8 cellular contexts compared by ENCODE assay signal in genomic region chr12:19129486-19130223, GRCh38. TPM values are rescaled to one million over a fixed set of nuclear protein-coding genes. Genes with fewer than 3 reads are reported as not detected.
DNase-seq lines count a peak whose midpoint lies in the region; ATAC-seq lines count a peak whose summit lies in the region.

PLEKHA5 (plus strand) TSS chr12:19129733; CDS start chr12:19129800, 67 bp downstream.

- H3K36me3 Mint-ChIP-seq in activated T-helper 2 cell treated with anti-CD3 and anti-CD28 coated beads, Interferon-gamma antibody, Interleukin-2, Interleukin-4, amounts not matched to agents 10 μg/mL and 5 μg/mL and 100 μg/mL, durations not matched to agents 14 hours and 24 hours and 36 hours (ENCODE audit: low read depth): no peaks in the 10 kb centered on the region

- H3K27ac ChIP-seq in substantia nigra (ENCODE audit: low read depth, low read length, poor library complexity, severe bottlenecking): peak within 1 kb of the TSS; percentile 85

- peak; percentile 56 for ATAC-seq in HG02798 (IDR thresholded peaks at IDR 0.05; ENCODE audit: poor library complexity, unreplicated experiment)

- intact Hi-C loops in activated T-helper 2 cell treated with anti-CD3 and anti-CD28 coated beads, Interferon-gamma antibody, Interleukin-2, Interleukin-4, amounts not matched to agents 10 μg/mL and 5 μg/mL and 100 μg/mL, durations not matched to agents 14 hours and 24 hours and 36 hours (cut with micrococcal nuclease): no loop called here

- DNase-seq in DMS53 (lab: John Stamatoyannopoulos, UW) (peak; percentile 98), NCI-H82 treated with DMSO at 0.1 percent for 48 hours (lab: John Stamatoyannopoulos, UW; ENCODE audit: unreplicated experiment) (peak; percentile 56), fibroblast of peridontal ligament (ENCODE audit: extremely low read depth) (peak; percentile 52), myocyte (ENCODE audit: low read depth) (peak; percentile 78), substantia nigra (lab: John Stamatoyannopoulos, UW) (peak in 45 of 49 donors; percentile 9 to 79 (median 49)), KG1 (lab: John Stamatoyannopoulos, UW) (no peak)
- DNase-seq in activated T-helper 2 cell treated with anti-CD3 and anti-CD28 coated beads, Interferon-gamma antibody, Interleukin-2, Interleukin-4, amounts not matched to agents 10 μg/mL and 5 μg/mL and 100 μg/mL, durations not matched to agents 14 hours and 24 hours and 36 hours (ENCODE audit: low spot score): peak; percentile 13

- H3K4me1 Mint-ChIP-seq in activated T-helper 2 cell treated with anti-CD3 and anti-CD28 coated beads, Interferon-gamma antibody, Interleukin-2, Interleukin-4, amounts not matched to agents 10 μg/mL and 5 μg/mL and 100 μg/mL, durations not matched to agents 14 hours and 24 hours and 36 hours (ENCODE audit: low read depth): peaks cover 15% of the 10 kb centered on the region

- H3K9me3 Mint-ChIP-seq in activated T-helper 2 cell treated with anti-CD3 and anti-CD28 coated beads, Interferon-gamma antibody, Interleukin-2, Interleukin-4, amounts not matched to agents 10 μg/mL and 5 μg/mL and 100 μg/mL, durations not matched to agents 14 hours and 24 hours and 36 hours: peaks cover 14% of the 10 kb centered on the region

- H3K27ac Mint-ChIP-seq in activated T-helper 2 cell treated with anti-CD3 and anti-CD28 coated beads, Interferon-gamma antibody, Interleukin-2, Interleukin-4, amounts not matched to agents 10 μg/mL and 5 μg/mL and 100 μg/mL, durations not matched to agents 14 hours and 24 hours and 36 hours: peak within 1 kb of the TSS; percentile 52

- H3K27me3 Mint-ChIP-seq in activated T-helper 2 cell treated with anti-CD3 and anti-CD28 coated beads, Interferon-gamma antibody, Interleukin-2, Interleukin-4, amounts not matched to agents 10 μg/mL and 5 μg/mL and 100 μg/mL, durations not matched to agents 14 hours and 24 hours and 36 hours (ENCODE audit: low read depth): peaks cover 34% of the 10 kb centered on the region

- H3K4me3 Mint-ChIP-seq in activated T-helper 2 cell treated with anti-CD3 and anti-CD28 coated beads, Interferon-gamma antibody, Interleukin-2, Interleukin-4, amounts not matched to agents 10 μg/mL and 5 μg/mL and 100 μg/mL, durations not matched to agents 14 hours and 24 hours and 36 hours (ENCODE audit: low read depth): peak within 1 kb of the TSS; percentile 83

RNA-seq across cellular contexts. Expression of gene PLEKHA5, which starts in this region (rescaled TPM):
- 3.2 TPM in 2 replicates for total RNA-seq in activated T-helper 2 cell treated with anti-CD3 and anti-CD28 coated beads, Interferon-gamma antibody, Interleukin-2, Interleukin-4, amounts not matched to agents 10 μg/mL and 5 μg/mL and 100 μg/mL, durations not matched to agents 14 hours and 24 hours and 36 hours
- 15.8 and 19.5 TPM in 2 replicates for total RNA-seq in myocyte
- polyA plus RNA-seq in myocyte (2012): 4.3 TPM
